Comparison of ENCODE assay signal across 22 cellular contexts in genomic region chr7:112086496-112087254, GRCh38.
DNase-seq lines count a peak whose midpoint lies in the region; ATAC-seq and TF ChIP-seq lines count a peak whose summit lies in the region.
"Had no signal": no experiment of that assay in that cellular context is flagged by ENCODE, and none has a peak within 500 bp of the region (broad histone marks: within the 10 kb centered on the region; RNA-seq: fewer than 3 reads in every experiment).

No MANE protein-coding gene starts in this region.

- POLR2A ChIA-PET in WTC11 (lab: Charles Lee) = no interaction called here

- peak; percentile 17 for DNase-seq in DMS79 (lab: John Stamatoyannopoulos, UW)
- DNase-seq in WTC11 (ENCODE audit: low spot score) = no peak
- peak; percentile 38 for DNase-seq in glomerular visceral epithelial cell (ENCODE audit: extremely low spot score)
- no peak for DNase-seq in osteocyte (ENCODE audit: extremely low spot score, unreplicated experiment)
- DNase-seq in stimulated activated naive CD8-positive, alpha-beta T cell treated with anti-CD3 and anti-CD28 coated beads, Interleukin-15, Interleukin-2, amounts not matched to agents 100 U/mL and 50 U/mL, for 24 hours = no peak
- DNase-seq in superior temporal gyrus (ENCODE audit: extremely low spot score) = no peak
- no peak for DNase-seq in T-helper 9 cell
- DNase-seq: activated CD4-positive, alpha-beta T cell treated with anti-CD3 and anti-CD28 coated beads for 4 hours; activated T-cell treated with anti-CD3 and anti-CD28 coated beads, Interleukin-2, amount 50 U/mL, for 72 hours; CD4-positive, alpha-beta T cell; DMS 273 treated with DMSO at 0.1 percent for 48 hours; effector memory CD4-positive, alpha-beta T cell; glutamatergic neuron; natural killer cell; NCI-H1092; NCI-H1930; OCI-M1; SHP77; SW 1271; testis had no signal

- TF ChIP-seq CTCF in WTC11 (IDR thresholded peaks at IDR 0.05) (no peak), osteocyte (IDR thresholded peaks at IDR 0.05) (no peak)

- H3K27ac Mint-ChIP-seq in WTC11 = no peak overlapping the region
- H3K27ac Mint-ChIP-seq in osteocyte (ENCODE audit: unreplicated experiment) = peak overlapping the region; percentile 58
- H3K27ac Mint-ChIP-seq: activated naive CD4-positive, alpha-beta T cell treated with anti-CD3 and anti-CD28 coated beads, Interleukin-2, amount 50 U/mL, for 24 hours; activated T-cell treated with anti-CD3 and anti-CD28 coated beads, Interleukin-2, amount 50 U/mL, for 72 hours; CD4-positive, alpha-beta T cell; natural killer cell had no signal

- no peak for ATAC-seq in WTC11
- ATAC-seq in stimulated activated naive CD8-positive, alpha-beta T cell treated with anti-CD3 and anti-CD28 coated beads, Interleukin-15, Interleukin-2, amounts not matched to agents 100 U/mL and 50 U/mL, for 24 hours = no peak
- ATAC-seq in activated CD4-positive, CD25-positive, alpha-beta regulatory T cell treated with anti-CD3 and anti-CD28 coated beads, Interleukin-2, amount 50 U/mL, for 24 hours = no peak
- ATAC-seq: activated T-cell treated with anti-CD3 and anti-CD28 coated beads, Interleukin-2, amount 50 U/mL, for 72 hours; natural killer cell had no signal

- H3K4me1 Mint-ChIP-seq in WTC11 (peaks cover 23% of the 10 kb centered on the region), osteocyte (ENCODE audit: unreplicated experiment) (peaks cover 56% of the 10 kb centered on the region)
- H3K4me1 Mint-ChIP-seq: activated naive CD4-positive, alpha-beta T cell treated with anti-CD3 and anti-CD28 coated beads, Interleukin-2, amount 50 U/mL, for 24 hours; natural killer cell had no signal

- H3K9me3 Mint-ChIP-seq in WTC11 (no peaks in the 10 kb centered on the region), osteocyte (ENCODE audit: unreplicated experiment) (no peaks in the 10 kb centered on the region)
- H3K9me3 Mint-ChIP-seq: activated naive CD4-positive, alpha-beta T cell treated with anti-CD3 and anti-CD28 coated beads, Interleukin-2, amount 50 U/mL, for 24 hours; activated T-cell treated with anti-CD3 and anti-CD28 coated beads, Interleukin-2, amount 50 U/mL, for 72 hours; CD4-positive, alpha-beta T cell; natural killer cell had no signal

- H3K4me3 Mint-ChIP-seq in WTC11 (no peak overlapping the region), osteocyte (ENCODE audit: unreplicated experiment) (no peak overlapping the region)
- H3K4me3 Mint-ChIP-seq: activated naive CD4-positive, alpha-beta T cell treated with anti-CD3 and anti-CD28 coated beads, Interleukin-2, amount 50 U/mL, for 24 hours; activated T-cell treated with anti-CD3 and anti-CD28 coated beads, Interleukin-2, amount 50 U/mL, for 72 hours; CD4-positive, alpha-beta T cell; natural killer cell had no signal

- CTCF ChIA-PET in WTC11 (lab: Charles Lee) = no interaction called here

- H3K27me3 Mint-ChIP-seq in WTC11 (ENCODE audit: low read depth) (no peaks in the 10 kb centered on the region), osteocyte (ENCODE audit: unreplicated experiment) (no peaks in the 10 kb centered on the region)

- H3K36me3 Mint-ChIP-seq in WTC11 (no peaks in the 10 kb centered on the region), osteocyte (ENCODE audit: unreplicated experiment) (no peaks in the 10 kb centered on the region)
- H3K36me3 Mint-ChIP-seq: activated naive CD4-positive, alpha-beta T cell treated with anti-CD3 and anti-CD28 coated beads, Interleukin-2, amount 50 U/mL, for 24 hours; natural killer cell had no signal

TF ChIP-seq in WTC11, 78 proteins besides CTCF, POLR2A, EP300 and RAD21:
- TF ChIP-seq ZNF219 (CRISPR knock-in tag; IDR thresholded peaks at IDR 0.05; ENCODE audit: borderline replicate concordance) = no peak
- no peak for TF ChIP-seq ZNF512 (CRISPR knock-in tag; IDR thresholded peaks at IDR 0.05; ENCODE audit: borderline replicate concordance)
- no peak for TF ChIP-seq ZSCAN18 (CRISPR knock-in tag; IDR thresholded peaks at IDR 0.05)
- TF ChIP-seq GABPB1 (CRISPR knock-in tag; IDR thresholded peaks at IDR 0.05) = 0 out of 2 replicates have a peak, but pooled peaks have one; percentile 43

Comparison
In these comparisons a context has a peak if more than half of its experiments do, and no peak if none do; other contexts are left out.
1. DNase-seq: peak in DMS79 (single experiment) and glomerular visceral epithelial cell (single experiment); none in WTC11 (single experiment), osteocyte (single experiment), stimulated activated naive CD8-positive, alpha-beta T cell treated with anti-CD3 and anti-CD28 coated beads, Interleukin-15, Interleukin-2, amounts not matched to agents 100 U/mL and 50 U/mL, for 24 hours (single experiment), superior temporal gyrus (single experiment) and T-helper 9 cell (single experiment).